8 cellular contexts compared by ENCODE assay signal in the genomic region with DNA sequence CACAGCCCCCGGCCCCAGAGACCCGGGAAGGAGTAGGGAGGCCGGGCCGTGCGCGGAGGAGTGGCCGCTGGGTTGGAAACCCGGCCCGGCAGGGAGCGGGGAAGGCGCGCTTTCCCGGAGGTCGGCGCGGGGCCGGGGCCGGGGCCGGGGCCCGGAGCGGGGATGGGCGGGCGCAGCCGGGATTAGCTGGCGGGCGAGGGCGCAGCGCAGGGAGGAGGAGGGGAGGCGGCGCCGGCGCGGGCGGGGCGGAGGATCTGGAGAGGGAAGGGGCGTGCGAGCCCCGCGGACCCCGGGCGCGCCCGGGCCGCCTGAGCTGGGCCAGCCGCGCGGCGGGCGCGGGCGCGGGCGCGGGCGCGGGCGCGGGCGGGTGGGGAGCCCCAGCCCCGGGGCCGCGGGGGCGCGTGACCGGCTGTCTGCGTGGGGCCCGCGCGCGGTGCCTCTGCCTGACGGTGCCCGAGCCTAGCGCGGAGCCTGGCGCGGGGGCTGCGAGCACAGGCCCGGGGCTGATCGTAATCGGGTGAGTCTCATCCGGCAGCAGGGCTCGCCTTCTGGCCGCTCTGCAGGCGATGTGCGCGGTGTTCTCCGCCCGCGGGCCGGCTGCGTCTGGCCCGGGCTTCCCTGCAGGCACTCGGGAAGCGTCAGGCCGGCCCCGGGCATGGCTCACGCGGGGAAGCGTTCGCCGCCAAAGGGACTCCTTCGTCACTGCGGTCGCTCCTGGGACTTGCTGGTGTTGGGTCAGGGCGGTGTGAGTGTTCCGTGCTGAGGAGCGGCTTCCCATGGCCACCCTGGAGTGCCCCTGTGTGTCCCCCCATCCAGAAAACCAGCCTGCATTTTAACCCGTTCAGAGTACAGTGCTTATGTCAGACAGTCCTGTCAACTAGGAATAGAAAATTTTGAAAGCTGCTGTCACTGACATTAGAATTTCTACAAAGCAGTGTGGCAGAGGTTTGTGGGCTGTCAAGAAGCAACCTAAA. TPM values are rescaled to one million over a fixed set of nuclear protein-coding genes. Genes with fewer than 3 reads are reported as not detected.
DNase-seq lines count a peak whose midpoint lies in the region; ATAC-seq and TF ChIP-seq lines count a peak whose summit lies in the region.

No MANE protein-coding gene starts in this region.

- peak overlapping the region; percentile 70 for H3K4me3 Mint-ChIP-seq in T-helper 1 cell treated with Interleukin-12 subunit alpha and Interleukin-12 subunit beta and Interleukin-4 antibody, amounts not matched to agents 30 μg/mL and 1 μg/mL, for 36 hours
- H3K4me3 Mint-ChIP-seq in central memory CD8-positive, alpha-beta T cell, result peak overlapping the region; percentile 46

- peak; percentile 39 for ATAC-seq in HG02623 (IDR thresholded peaks at IDR 0.05; ENCODE audit: unreplicated experiment)
- peak; percentile 78 for ATAC-seq in Panc1
- peak; percentile 52 for ATAC-seq in central memory CD8-positive, alpha-beta T cell (replicated peaks; ENCODE audit: extremely low read depth, poor library complexity, severe bottlenecking)
- no peak for ATAC-seq in GM21717 (IDR thresholded peaks at IDR 0.05; ENCODE audit: unreplicated experiment)

- no peak overlapping the region for H3K27ac ChIP-seq in Panc1 (ENCODE audit: low read length)
- no peak overlapping the region for H3K27ac ChIP-seq in smooth muscle cell (ENCODE audit: low read depth)

- no peaks in the 10 kb centered on the region for H3K9me3 Mint-ChIP-seq in T-helper 1 cell treated with Interleukin-12 subunit alpha and Interleukin-12 subunit beta and Interleukin-4 antibody, amounts not matched to agents 30 μg/mL and 1 μg/mL, for 36 hours
- H3K9me3 Mint-ChIP-seq in central memory CD8-positive, alpha-beta T cell, result no peaks in the 10 kb centered on the region

- H3K79me2 ChIP-seq in smooth muscle cell (ENCODE audit: low read depth), result no peaks in the 10 kb centered on the region

- no peaks in the 10 kb centered on the region for H4K20me1 ChIP-seq in smooth muscle cell (ENCODE audit: low read depth)

- CTCF ChIA-PET in Panc1 (lab: Charles Lee), result no interaction called here

- POLR2A ChIA-PET in Panc1 (lab: Charles Lee), result interaction anchor here (0.5 kb wide), 1 partner anchor 8 kb away, joined by 3 read pairs; no protein-coding TSS in a partner anchor

- in situ Hi-C loops in Panc1 (cut with HindIII; ENCODE audit: low pct_unique_long_range_greater_than_20kb, low sequenced_read_pairs), result no loop called here

- DNase-seq in T-helper 1 cell, result no peak
- no peak for DNase-seq in Panc1 (ENCODE audit: low read depth, low spot score)
- no peak for DNase-seq in central memory CD8-positive, alpha-beta T cell (ENCODE audit: low spot score in 2 of 2)
- no peak for DNase-seq in kidney epithelial cell (ENCODE audit: low read depth)
- DNase-seq in smooth muscle cell (lab: John Stamatoyannopoulos, UW; ENCODE audit: unreplicated experiment), result peak; percentile 45

- peak overlapping the region; percentile 90 for H3K4me2 ChIP-seq in smooth muscle cell

- H3K36me3 Mint-ChIP-seq in T-helper 1 cell treated with Interleukin-12 subunit alpha and Interleukin-12 subunit beta and Interleukin-4 antibody, amounts not matched to agents 30 μg/mL and 1 μg/mL, for 36 hours (ENCODE audit: low read depth), result no peaks in the 10 kb centered on the region
- H3K36me3 Mint-ChIP-seq in central memory CD8-positive, alpha-beta T cell (ENCODE audit: insufficient read depth), result peaks cover 2% of the 10 kb centered on the region

- no peaks in the 10 kb centered on the region for H3K9me3 ChIP-seq in Panc1 (ENCODE audit: control insufficient read depth, insufficient read depth, low read depth, low read length)
- H3K9me3 ChIP-seq in smooth muscle cell (replicated peaks; ENCODE audit: low read depth), result no peaks in the 10 kb centered on the region

- peaks cover 6% of the 10 kb centered on the region for H3K4me1 Mint-ChIP-seq in T-helper 1 cell treated with Interleukin-12 subunit alpha and Interleukin-12 subunit beta and Interleukin-4 antibody, amounts not matched to agents 30 μg/mL and 1 μg/mL, for 36 hours (ENCODE audit: low read depth)
- H3K4me1 Mint-ChIP-seq in central memory CD8-positive, alpha-beta T cell, result peaks cover 6% of the 10 kb centered on the region

- H3K36me3 ChIP-seq in Panc1 (ENCODE audit: control insufficient read depth, insufficient read depth, low read length) (no peaks in the 10 kb centered on the region), kidney epithelial cell (ENCODE audit: control insufficient read depth, insufficient read depth, low read length) (no peaks in the 10 kb centered on the region), smooth muscle cell (ENCODE audit: low read depth) (no peaks in the 10 kb centered on the region)

- H3K4me1 ChIP-seq in Panc1 (ENCODE audit: control insufficient read depth, insufficient read depth, low read length), result peaks cover 4% of the 10 kb centered on the region; the same call in 1 of the 2 replicates
- H3K4me1 ChIP-seq in smooth muscle cell (ENCODE audit: low read depth), result no peaks in the 10 kb centered on the region

- under 1% methylated on average over 59 of the region's 108 CpGs for WGBS in smooth muscle cell (ENCODE audit: low lambda C conversion rate)

- H3K27me3 ChIP-seq in Panc1 (ENCODE audit: control insufficient read depth, insufficient read depth, low read length), result peaks cover 15% of the 10 kb centered on the region
- no peaks in the 10 kb centered on the region for H3K27me3 ChIP-seq in kidney epithelial cell (ENCODE audit: control insufficient read depth, insufficient read depth, low read length)
- H3K27me3 ChIP-seq in smooth muscle cell (ENCODE audit: low read depth), result peaks cover 4% of the 10 kb centered on the region

- no TSS peak for BruUV-seq in Panc1 (replicated peaks; lab: Mats Ljungman, UMichigan)

- peak overlapping the region; percentile 30 to 31 for H3K4me3 ChIP-seq in Panc1 (ENCODE audit: low read depth in 2 of 2, low read length in 2 of 2)
- H3K4me3 ChIP-seq in kidney epithelial cell (ENCODE audit: low read depth, low read length), result peak overlapping the region; percentile 63
- peak overlapping the region; percentile 58 for H3K4me3 ChIP-seq in smooth muscle cell

- peak overlapping the region; percentile 84 for H2AFZ ChIP-seq in smooth muscle cell (ENCODE audit: low read depth)

- peak overlapping the region; percentile 29 for H3K9ac ChIP-seq in smooth muscle cell (ENCODE audit: low read depth)

- H3K27ac Mint-ChIP-seq in T-helper 1 cell treated with Interleukin-12 subunit alpha and Interleukin-12 subunit beta and Interleukin-4 antibody, amounts not matched to agents 30 μg/mL and 1 μg/mL, for 36 hours, result no peak overlapping the region
- no peak overlapping the region for H3K27ac Mint-ChIP-seq in central memory CD8-positive, alpha-beta T cell (ENCODE audit: low read depth)

- H3K27me3 Mint-ChIP-seq in T-helper 1 cell treated with Interleukin-12 subunit alpha and Interleukin-12 subunit beta and Interleukin-4 antibody, amounts not matched to agents 30 μg/mL and 1 μg/mL, for 36 hours (ENCODE audit: low read depth), result peaks cover 66% of the 10 kb centered on the region
- peaks cover 61% of the 10 kb centered on the region for H3K27me3 Mint-ChIP-seq in central memory CD8-positive, alpha-beta T cell

- intact Hi-C loops in Panc1 (cut with micrococcal nuclease; ENCODE audit: unreplicated experiment), result no loop called here

- peaks cover 7% of the 10 kb centered on the region for H3F3A ChIP-seq in smooth muscle cell (ENCODE audit: low read depth)

- no peak for TF ChIP-seq CTCF in Panc1 (IDR thresholded peaks at IDR 0.05)
- no peak for TF ChIP-seq CTCF in kidney epithelial cell (IDR thresholded peaks at IDR 0.05; ENCODE audit: insufficient read depth, low read length, poor library complexity, severe bottlenecking)
- TF ChIP-seq CTCF in smooth muscle cell (IDR thresholded peaks at IDR 0.05; ENCODE audit: borderline replicate concordance, insufficient read depth, poor library complexity, severe bottlenecking), result no peak

RNA-seq across cellular contexts. Expression of a gene that starts 40.4 kb away (rescaled TPM):
- total RNA-seq in Panc1 (2021; ENCODE audit: unreplicated experiment) (0.13 TPM), kidney epithelial cell (22.2 and 22.9 TPM in 2 replicates), smooth muscle cell (4.3 and 5.8 TPM in 2 replicates)
- not detected for polyA plus RNA-seq in Panc1 (2012; ENCODE audit: insufficient read length)
- polyA plus RNA-seq in smooth muscle cell, result 0.55 and 3.7 TPM in 2 replicates

RNA-seq across cellular contexts. Expression of a gene that starts 46.5 kb away (rescaled TPM):
- total RNA-seq in Panc1 (2021; ENCODE audit: unreplicated experiment), result 1.1 TPM
- 0.48 TPM for polyA plus RNA-seq in Panc1 (2012; ENCODE audit: insufficient read length)
- total RNA-seq in kidney epithelial cell, result 25.9 and 30.2 TPM in 2 replicates
- total RNA-seq in smooth muscle cell, result 1.3 and 3.4 TPM in 2 replicates
- polyA plus RNA-seq in smooth muscle cell, result 0.42 and 0.46 TPM in 2 replicates
